ENCODE assay signal across 35 cellular contexts in the genomic region with DNA sequence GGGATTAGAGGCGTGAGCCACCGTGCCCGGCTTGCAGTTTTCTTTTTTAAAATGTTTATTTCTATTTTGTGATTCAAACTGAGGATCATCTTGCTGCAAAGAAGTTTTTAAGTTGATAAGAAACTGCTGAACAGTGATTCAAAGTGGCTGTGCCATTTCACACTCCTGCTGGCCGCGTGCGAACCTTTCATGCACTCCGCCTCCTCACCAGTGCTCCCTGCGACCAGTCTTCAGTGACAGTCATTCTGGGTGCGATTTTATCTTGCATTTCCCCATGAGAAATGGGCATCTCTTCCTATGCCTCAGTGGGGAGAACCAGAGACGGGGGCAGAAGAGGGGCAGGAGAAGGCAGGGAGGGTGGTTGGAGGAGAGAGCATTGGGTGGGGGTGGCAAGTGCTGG.
"Had no signal": no experiment of that assay in that cellular context is flagged by ENCODE, and none has a peak within 500 bp of the region (broad histone marks: within the 10 kb centered on the region; RNA-seq: fewer than 3 reads in every experiment).

No MANE protein-coding gene starts in this region.

- H3K4me1 ChIP-seq: adrenal gland, body of pancreas, breast epithelium had no signal

- H3K9me3 Mint-ChIP-seq: activated B cell treated with CpG ODN at 0.5 μM for 24 hours; activated CD4-positive, alpha-beta memory T cell treated with anti-CD3 and anti-CD28 coated beads for 36 hours; activated CD4-positive, alpha-beta T cell treated with anti-CD3 and anti-CD28 coated beads, Interleukin-2, amount 10 ng/mL, durations not matched to agents 24 days and 14 days; activated CD8-positive, alpha-beta T cell treated with anti-CD3 and anti-CD28 coated beads for 36 hours; activated naive CD4-positive, alpha-beta T cell treated with anti-CD3 and anti-CD28 coated beads for 36 hours; activated T-cell treated with anti-CD3 and anti-CD28 coated beads, Interleukin-2, amount 50 U/mL, for 4 hours; activated T-cell treated with anti-CD3 and anti-CD28 coated beads, Interleukin-2, amount 50 U/mL, for 72 hours; activated T-helper 1 cell treated with anti-CD3 and anti-CD28 coated beads, Interleukin-12 subunit alpha, Interleukin-12 subunit beta, Interleukin-2, Interleukin-4 antibody, amounts not matched to agents 30 ng/mL and 10 ng/mL and 1 ng/mL, durations not matched to agents 14 hours and 24 hours and 36 hours; activated T-helper 17 cell treated with anti-CD3 and anti-CD28 coated beads, Interleukin-2, amount 50 U/mL, for 72 hours; T-helper 1 cell treated with Interleukin-12 subunit alpha and Interleukin-12 subunit beta and Interleukin-4 antibody, amounts not matched to agents 30 μg/mL and 1 μg/mL, for 36 hours; T-helper 2 cell treated with Interferon-gamma antibody and Interleukin-4, amounts not matched to agents 5 μg/mL and 100 μg/mL, for 36 hours had no signal

- H3K27me3 Mint-ChIP-seq: activated B cell treated with CpG ODN at 0.5 μM for 24 hours; activated CD4-positive, alpha-beta memory T cell treated with anti-CD3 and anti-CD28 coated beads for 36 hours; activated CD4-positive, alpha-beta T cell treated with anti-CD3 and anti-CD28 coated beads, Interleukin-2, amount 10 ng/mL, durations not matched to agents 24 days and 14 days; activated CD8-positive, alpha-beta T cell treated with anti-CD3 and anti-CD28 coated beads for 36 hours; activated naive CD8-positive, alpha-beta T cell treated with anti-CD3 and anti-CD28 coated beads for 36 hours; activated T-helper 17 cell treated with anti-CD3 and anti-CD28 coated beads, Interleukin-2, amount 50 U/mL, for 72 hours had no signal

- FAIRE-seq: astrocyte, TTC549 had no signal

- H3K27ac ChIP-seq: adrenal gland, body of pancreas, brain microvascular endothelial cell, breast epithelium, VCaP had no signal

- H3K4me3 ChIP-seq: adrenal gland, body of pancreas, breast epithelium had no signal

- H3K36me3 Mint-ChIP-seq: activated CD4-positive, alpha-beta memory T cell treated with anti-CD3 and anti-CD28 coated beads for 36 hours; activated naive CD4-positive, alpha-beta T cell treated with anti-CD3 and anti-CD28 coated beads, Interleukin-2, amount 50 U/mL, for 72 hours; activated naive CD8-positive, alpha-beta T cell treated with anti-CD3 and anti-CD28 coated beads for 36 hours had no signal

- H3K4me1 Mint-ChIP-seq: activated B cell treated with CpG ODN at 0.5 μM for 24 hours had no signal

- H3K27me3 ChIP-seq: adrenal gland, body of pancreas, brain microvascular endothelial cell had no signal

- H3K36me3 ChIP-seq: adrenal gland, brain microvascular endothelial cell, breast epithelium had no signal

- ATAC-seq: activated CD8-positive, alpha-beta T cell treated with anti-CD3 and anti-CD28 coated beads for 36 hours; activated naive CD4-positive, alpha-beta T cell treated with anti-CD3 and anti-CD28 coated beads, Interleukin-2, amount 50 U/mL, for 72 hours; activated T-cell treated with anti-CD3 and anti-CD28 coated beads, Interleukin-2, amount 50 U/mL, for 4 hours; activated T-cell treated with anti-CD3 and anti-CD28 coated beads, Interleukin-2, amount 50 U/mL, for 72 hours; activated T-helper 17 cell treated with anti-CD3 and anti-CD28 coated beads, Interleukin-2, amount 50 U/mL, for 72 hours; body of pancreas had no signal

- H3K9me3 ChIP-seq: adrenal gland, body of pancreas, breast epithelium had no signal

- H3K4me3 Mint-ChIP-seq: activated B cell treated with CpG ODN at 0.5 μM for 24 hours; activated CD4-positive, alpha-beta memory T cell treated with anti-CD3 and anti-CD28 coated beads for 36 hours; activated CD4-positive, alpha-beta T cell treated with anti-CD3 and anti-CD28 coated beads, Interleukin-2, amount 10 ng/mL, durations not matched to agents 24 days and 14 days; activated CD8-positive, alpha-beta T cell treated with anti-CD3 and anti-CD28 coated beads for 36 hours; activated naive CD4-positive, alpha-beta T cell treated with anti-CD3 and anti-CD28 coated beads for 36 hours; activated naive CD8-positive, alpha-beta T cell treated with anti-CD3 and anti-CD28 coated beads for 36 hours; activated T-cell treated with anti-CD3 and anti-CD28 coated beads, Interleukin-2, amount 50 U/mL, for 4 hours; activated T-cell treated with anti-CD3 and anti-CD28 coated beads, Interleukin-2, amount 50 U/mL, for 72 hours; activated T-helper 1 cell treated with anti-CD3 and anti-CD28 coated beads, Interleukin-12 subunit alpha, Interleukin-12 subunit beta, Interleukin-2, Interleukin-4 antibody, amounts not matched to agents 30 ng/mL and 10 ng/mL and 1 ng/mL, durations not matched to agents 14 hours and 24 hours and 36 hours; activated T-helper 17 cell treated with anti-CD3 and anti-CD28 coated beads, Interleukin-2, amount 50 U/mL, for 72 hours; T-helper 1 cell treated with Interleukin-12 subunit alpha and Interleukin-12 subunit beta and Interleukin-4 antibody, amounts not matched to agents 30 μg/mL and 1 μg/mL, for 36 hours; T-helper 2 cell treated with Interferon-gamma antibody and Interleukin-4, amounts not matched to agents 5 μg/mL and 100 μg/mL, for 36 hours had no signal

- DNase-seq: activated B cell treated with CpG ODN at 0.5 μM for 24 hours; activated CD4-positive, alpha-beta memory T cell treated with anti-CD3 and anti-CD28 coated beads for 36 hours; activated CD4-positive, alpha-beta T cell treated with anti-CD3 and anti-CD28 coated beads for 4 hours; activated CD4-positive, alpha-beta T cell treated with anti-CD3 and anti-CD28 coated beads, Interleukin-2, amount 10 ng/mL, durations not matched to agents 24 days and 14 days; activated CD4-positive, alpha-beta T cell treated with anti-CD3 and anti-CD28 coated beads, Interleukin-2, amount 50 U/mL, for 4 hours; activated CD4-positive, CD25-positive, alpha-beta regulatory T cell treated with anti-CD3 and anti-CD28 coated beads, Interleukin-2, amount 50 U/mL, for 72 hours; activated CD8-positive, alpha-beta memory T cell treated with anti-CD3 and anti-CD28 coated beads, Interleukin-2, amount 50 U/mL, for 4 hours; activated CD8-positive, alpha-beta T cell treated with anti-CD3 and anti-CD28 coated beads for 36 hours; activated effector memory CD4-positive, alpha-beta T cell treated with anti-CD3 and anti-CD28 coated beads, Interleukin-2, amount 50 U/mL, for 16 hours; activated gamma-delta T cell treated with Interleukin-2 at 50 U/mL for 16 hours; activated naive CD4-positive, alpha-beta T cell; activated naive CD4-positive, alpha-beta T cell treated with anti-CD3 and anti-CD28 coated beads for 36 hours; activated naive CD4-positive, alpha-beta T cell treated with anti-CD3 and anti-CD28 coated beads, Interleukin-2, amount 50 U/mL, for 16 hours; activated naive CD8-positive, alpha-beta T cell treated with anti-CD3 and anti-CD28 coated beads for 36 hours; activated T-cell treated with anti-CD3 and anti-CD28 coated beads for 4 hours; activated T-cell treated with anti-CD3 and anti-CD28 coated beads, Interleukin-2, amount 50 U/mL, for 1 hour; activated T-cell treated with anti-CD3 and anti-CD28 coated beads, Interleukin-2, amount 50 U/mL, for 4 hours; activated T-cell treated with anti-CD3 and anti-CD28 coated beads, Interleukin-2, amount 50 U/mL, for 72 hours; adrenal gland; amniotic stem cell; aorta; body of pancreas; brain microvascular endothelial cell; central memory CD4-positive, alpha-beta T cell; T-helper 1 cell; T-helper 9 cell had no signal

- H3K27ac Mint-ChIP-seq: activated B cell treated with CpG ODN at 0.5 μM for 24 hours; activated CD4-positive, alpha-beta memory T cell treated with anti-CD3 and anti-CD28 coated beads for 36 hours; activated CD4-positive, alpha-beta T cell treated with anti-CD3 and anti-CD28 coated beads, Interleukin-2, amount 10 ng/mL, durations not matched to agents 24 days and 14 days; activated CD8-positive, alpha-beta T cell treated with anti-CD3 and anti-CD28 coated beads for 36 hours; activated naive CD4-positive, alpha-beta T cell treated with anti-CD3 and anti-CD28 coated beads for 36 hours; activated naive CD4-positive, alpha-beta T cell treated with anti-CD3 and anti-CD28 coated beads, Interleukin-2, amount 50 U/mL, for 72 hours; activated naive CD8-positive, alpha-beta T cell treated with anti-CD3 and anti-CD28 coated beads for 36 hours; activated T-cell treated with anti-CD3 and anti-CD28 coated beads, Interleukin-2, amount 50 U/mL, for 72 hours; activated T-helper 1 cell treated with anti-CD3 and anti-CD28 coated beads, Interleukin-12 subunit alpha, Interleukin-12 subunit beta, Interleukin-2, Interleukin-4 antibody, amounts not matched to agents 30 ng/mL and 10 ng/mL and 1 ng/mL, durations not matched to agents 14 hours and 24 hours and 36 hours; activated T-helper 17 cell treated with anti-CD3 and anti-CD28 coated beads, Interleukin-2, amount 50 U/mL, for 72 hours; T-helper 1 cell treated with Interleukin-12 subunit alpha and Interleukin-12 subunit beta and Interleukin-4 antibody, amounts not matched to agents 30 μg/mL and 1 μg/mL, for 36 hours; T-helper 2 cell treated with Interferon-gamma antibody and Interleukin-4, amounts not matched to agents 5 μg/mL and 100 μg/mL, for 36 hours had no signal
